Comparison of ENCODE assay signal across 39 cellular contexts in genomic region chr9:81474125-81474524, GRCh38.
"Had no signal": no experiment of that assay in that cellular context is flagged by ENCODE, and none has a peak within 500 bp of the region (broad histone marks: within the 10 kb centered on the region; RNA-seq: fewer than 3 reads in every experiment).

No MANE protein-coding gene starts in this region.

- H3K27me3 ChIP-seq: adrenal gland, body of pancreas, brain microvascular endothelial cell, breast epithelium had no signal

- H3K9me3 Mint-ChIP-seq: activated B cell treated with CpG ODN at 0.5 μM for 24 hours; activated CD4-positive, alpha-beta memory T cell treated with anti-CD3 and anti-CD28 coated beads, Interleukin-2, amount 10 ng/mL, durations not matched to agents 7 days and 5 days; activated CD4-positive, alpha-beta T cell treated with anti-CD3 and anti-CD28 coated beads, Interleukin-2, amount 10 ng/mL, durations not matched to agents 7 days and 5 days; activated naive CD4-positive, alpha-beta T cell treated with anti-CD3 and anti-CD28 coated beads for 36 hours; activated naive CD4-positive, alpha-beta T cell treated with anti-CD3 and anti-CD28 coated beads, Interleukin-2, amount 50 U/mL, for 72 hours; activated naive CD8-positive, alpha-beta T cell treated with anti-CD3 and anti-CD28 coated beads for 36 hours; activated T-cell treated with anti-CD3 and anti-CD28 coated beads, Interleukin-2, amount 50 U/mL, for 4 hours; T-helper 2 cell treated with Interferon-gamma antibody and Interleukin-4, amounts not matched to agents 5 μg/mL and 100 μg/mL, for 36 hours had no signal

- H3K36me3 Mint-ChIP-seq: activated CD8-positive, alpha-beta memory T cell treated with anti-CD3 and anti-CD28 coated beads, Interleukin-2, amount 10 ng/mL, durations not matched to agents 7 days and 5 days; activated naive CD8-positive, alpha-beta T cell treated with anti-CD3 and anti-CD28 coated beads for 36 hours had no signal

- DNase-seq: activated B cell treated with CpG ODN at 0.5 μM for 24 hours; activated CD4-positive, alpha-beta memory T cell treated with anti-CD3 and anti-CD28 coated beads, Interleukin-2, amount 10 ng/mL, durations not matched to agents 7 days and 5 days; activated CD4-positive, alpha-beta T cell treated with anti-CD3 and anti-CD28 coated beads for 1 hour; activated CD4-positive, alpha-beta T cell treated with anti-CD3 and anti-CD28 coated beads for 36 hours; activated CD4-positive, alpha-beta T cell treated with anti-CD3 and anti-CD28 coated beads for 48 hours; activated CD4-positive, alpha-beta T cell treated with anti-CD3 and anti-CD28 coated beads, Interleukin-2, amount 10 ng/mL, durations not matched to agents 7 days and 5 days; activated CD4-positive, alpha-beta T cell treated with anti-CD3 and anti-CD28 coated beads, Interleukin-2, amount 50 U/mL, for 48 hours; activated CD8-positive, alpha-beta memory T cell treated with anti-CD3 and anti-CD28 coated beads for 24 hours; activated CD8-positive, alpha-beta memory T cell treated with anti-CD3 and anti-CD28 coated beads, Interleukin-2, amount 10 ng/mL, durations not matched to agents 7 days and 5 days; activated CD8-positive, alpha-beta memory T cell treated with anti-CD3 and anti-CD28 coated beads, Interleukin-2, amount 50 U/mL, for 48 hours; activated CD8-positive, alpha-beta T cell treated with anti-CD3 and anti-CD28 coated beads, Interleukin-2, amount 10 ng/mL, durations not matched to agents 7 days and 5 days; activated effector memory CD4-positive, alpha-beta T cell treated with anti-CD3 and anti-CD28 coated beads, Interleukin-2, amount 50 U/mL, for 16 hours; activated gamma-delta T cell treated with Interleukin-2 at 50 U/mL for 16 hours; activated naive CD4-positive, alpha-beta T cell; activated naive CD4-positive, alpha-beta T cell treated with anti-CD3 and anti-CD28 coated beads for 36 hours; activated naive CD4-positive, alpha-beta T cell treated with anti-CD3 and anti-CD28 coated beads, Interleukin-2, amount 50 U/mL, for 16 hours; activated naive CD8-positive, alpha-beta T cell treated with anti-CD3 and anti-CD28 coated beads for 36 hours; activated T-cell treated with anti-CD3 and anti-CD28 coated beads, Interleukin-2, amount 50 U/mL, for 1 hour; activated T-cell treated with anti-CD3 and anti-CD28 coated beads, Interleukin-2, amount 50 U/mL, for 4 hours; activated T-cell treated with anti-CD3 and anti-CD28 coated beads, Interleukin-2, amount 50 U/mL, for 72 hours; adrenal gland; amniotic stem cell; aorta; body of pancreas; brain microvascular endothelial cell; caudate nucleus; cerebellar nuclear complex; T-helper 1 cell; T-helper 2 cell; T-helper 9 cell had no signal

- H3K4me1 Mint-ChIP-seq: activated B cell treated with CpG ODN at 0.5 μM for 24 hours; activated CD4-positive, alpha-beta memory T cell treated with anti-CD3 and anti-CD28 coated beads, Interleukin-2, amount 10 ng/mL, durations not matched to agents 7 days and 5 days; activated CD4-positive, alpha-beta T cell treated with anti-CD3 and anti-CD28 coated beads for 36 hours; activated CD4-positive, alpha-beta T cell treated with anti-CD3 and anti-CD28 coated beads, Interleukin-2, amount 10 ng/mL, durations not matched to agents 7 days and 5 days; activated CD8-positive, alpha-beta memory T cell treated with anti-CD3 and anti-CD28 coated beads, Interleukin-2, amount 10 ng/mL, durations not matched to agents 7 days and 5 days; activated naive CD8-positive, alpha-beta T cell treated with anti-CD3 and anti-CD28 coated beads for 36 hours; activated T-helper 17 cell treated with anti-CD3 and anti-CD28 coated beads, Interleukin-2, amount 50 U/mL, for 72 hours; central memory CD8-positive, alpha-beta T cell had no signal

- H3K4me3 Mint-ChIP-seq: activated B cell treated with CpG ODN at 0.5 μM for 24 hours; activated CD4-positive, alpha-beta memory T cell treated with anti-CD3 and anti-CD28 coated beads, Interleukin-2, amount 10 ng/mL, durations not matched to agents 7 days and 5 days; activated CD4-positive, alpha-beta T cell treated with anti-CD3 and anti-CD28 coated beads for 36 hours; activated CD4-positive, alpha-beta T cell treated with anti-CD3 and anti-CD28 coated beads, Interleukin-2, amount 10 ng/mL, durations not matched to agents 7 days and 5 days; activated CD8-positive, alpha-beta memory T cell treated with anti-CD3 and anti-CD28 coated beads, Interleukin-2, amount 10 ng/mL, durations not matched to agents 7 days and 5 days; activated CD8-positive, alpha-beta T cell treated with anti-CD3 and anti-CD28 coated beads, Interleukin-2, amount 10 ng/mL, durations not matched to agents 7 days and 5 days; activated naive CD4-positive, alpha-beta T cell treated with anti-CD3 and anti-CD28 coated beads for 36 hours; activated naive CD8-positive, alpha-beta T cell treated with anti-CD3 and anti-CD28 coated beads for 36 hours; activated T-cell treated with anti-CD3 and anti-CD28 coated beads, Interleukin-2, amount 50 U/mL, for 4 hours; activated T-cell treated with anti-CD3 and anti-CD28 coated beads, Interleukin-2, amount 50 U/mL, for 72 hours; activated T-helper 1 cell treated with anti-CD3 and anti-CD28 coated beads, Interleukin-12 subunit alpha, Interleukin-12 subunit beta, Interleukin-2, Interleukin-4 antibody, amounts not matched to agents 30 ng/mL and 10 ng/mL and 1 ng/mL, durations not matched to agents 14 hours and 24 hours and 36 hours; activated T-helper 17 cell treated with anti-CD3 and anti-CD28 coated beads, Interleukin-2, amount 50 U/mL, for 72 hours; central memory CD8-positive, alpha-beta T cell; T-helper 1 cell treated with Interleukin-12 subunit alpha and Interleukin-12 subunit beta and Interleukin-4 antibody, amounts not matched to agents 30 μg/mL and 1 μg/mL, for 36 hours; T-helper 2 cell treated with Interferon-gamma antibody and Interleukin-4, amounts not matched to agents 5 μg/mL and 100 μg/mL, for 36 hours had no signal

- H3K4me3 ChIP-seq: adrenal gland, body of pancreas, breast epithelium, cardiac muscle cell had no signal

- H3K27ac ChIP-seq: adrenal gland, body of pancreas, brain microvascular endothelial cell, breast epithelium, cardiac muscle cell, VCaP had no signal

- ATAC-seq: activated CD4-positive, alpha-beta T cell treated with anti-CD3 and anti-CD28 coated beads for 36 hours; activated CD8-positive, alpha-beta memory T cell treated with anti-CD3 and anti-CD28 coated beads, Interleukin-2, amount 10 ng/mL, durations not matched to agents 7 days and 5 days; activated CD8-positive, alpha-beta T cell treated with anti-CD3 and anti-CD28 coated beads, Interleukin-2, amount 10 ng/mL, durations not matched to agents 7 days and 5 days; activated naive CD4-positive, alpha-beta T cell treated with anti-CD3 and anti-CD28 coated beads, Interleukin-2, amount 50 U/mL, for 72 hours; activated T-cell treated with anti-CD3 and anti-CD28 coated beads, Interleukin-2, amount 50 U/mL, for 4 hours; activated T-cell treated with anti-CD3 and anti-CD28 coated beads, Interleukin-2, amount 50 U/mL, for 72 hours; activated T-helper 17 cell treated with anti-CD3 and anti-CD28 coated beads, Interleukin-2, amount 50 U/mL, for 72 hours; body of pancreas had no signal

- H3K4me1 ChIP-seq: adrenal gland, body of pancreas, breast epithelium had no signal

- H3K9me3 ChIP-seq: adrenal gland, body of pancreas, breast epithelium had no signal

- H3K27me3 Mint-ChIP-seq: activated B cell treated with CpG ODN at 0.5 μM for 24 hours; activated CD4-positive, alpha-beta memory T cell treated with anti-CD3 and anti-CD28 coated beads, Interleukin-2, amount 10 ng/mL, durations not matched to agents 7 days and 5 days; activated CD4-positive, alpha-beta T cell treated with anti-CD3 and anti-CD28 coated beads for 36 hours; activated CD4-positive, alpha-beta T cell treated with anti-CD3 and anti-CD28 coated beads, Interleukin-2, amount 10 ng/mL, durations not matched to agents 7 days and 5 days; activated CD8-positive, alpha-beta memory T cell treated with anti-CD3 and anti-CD28 coated beads, Interleukin-2, amount 10 ng/mL, durations not matched to agents 7 days and 5 days; activated naive CD8-positive, alpha-beta T cell treated with anti-CD3 and anti-CD28 coated beads for 36 hours; activated T-helper 17 cell treated with anti-CD3 and anti-CD28 coated beads, Interleukin-2, amount 50 U/mL, for 72 hours; central memory CD8-positive, alpha-beta T cell had no signal

- H3K27ac Mint-ChIP-seq: activated B cell treated with CpG ODN at 0.5 μM for 24 hours; activated CD4-positive, alpha-beta memory T cell treated with anti-CD3 and anti-CD28 coated beads, Interleukin-2, amount 10 ng/mL, durations not matched to agents 7 days and 5 days; activated CD4-positive, alpha-beta T cell treated with anti-CD3 and anti-CD28 coated beads for 36 hours; activated CD4-positive, alpha-beta T cell treated with anti-CD3 and anti-CD28 coated beads, Interleukin-2, amount 10 ng/mL, durations not matched to agents 7 days and 5 days; activated CD8-positive, alpha-beta memory T cell treated with anti-CD3 and anti-CD28 coated beads, Interleukin-2, amount 10 ng/mL, durations not matched to agents 7 days and 5 days; activated CD8-positive, alpha-beta T cell treated with anti-CD3 and anti-CD28 coated beads, Interleukin-2, amount 10 ng/mL, durations not matched to agents 7 days and 5 days; activated naive CD4-positive, alpha-beta T cell treated with anti-CD3 and anti-CD28 coated beads for 36 hours; activated naive CD4-positive, alpha-beta T cell treated with anti-CD3 and anti-CD28 coated beads, Interleukin-2, amount 50 U/mL, for 72 hours; activated naive CD8-positive, alpha-beta T cell treated with anti-CD3 and anti-CD28 coated beads for 36 hours; activated T-cell treated with anti-CD3 and anti-CD28 coated beads, Interleukin-2, amount 50 U/mL, for 72 hours; activated T-helper 1 cell treated with anti-CD3 and anti-CD28 coated beads, Interleukin-12 subunit alpha, Interleukin-12 subunit beta, Interleukin-2, Interleukin-4 antibody, amounts not matched to agents 30 ng/mL and 10 ng/mL and 1 ng/mL, durations not matched to agents 14 hours and 24 hours and 36 hours; activated T-helper 17 cell treated with anti-CD3 and anti-CD28 coated beads, Interleukin-2, amount 50 U/mL, for 72 hours; T-helper 1 cell treated with Interleukin-12 subunit alpha and Interleukin-12 subunit beta and Interleukin-4 antibody, amounts not matched to agents 30 μg/mL and 1 μg/mL, for 36 hours; T-helper 2 cell treated with Interferon-gamma antibody and Interleukin-4, amounts not matched to agents 5 μg/mL and 100 μg/mL, for 36 hours had no signal

- H3K36me3 ChIP-seq: adrenal gland, brain microvascular endothelial cell, breast epithelium, cardiac muscle cell had no signal
